2 cellular contexts compared by ENCODE assay signal in genomic region chr22:47030881-47031627, GRCh38.
TF ChIP-seq lines count a peak whose summit lies in the region.

No MANE protein-coding gene starts in this region.

TF ChIP-seq in H1, 55 proteins besides CTCF, POLR2A, EP300 and RAD21:
- TF ChIP-seq KDM5A (IDR thresholded peaks at IDR 0.05; ENCODE audit: low read length) (no peak), POLR2AphosphoS5 (IDR thresholded peaks at IDR 0.05; ENCODE audit: low read depth, low read length) (no peak), SP2 (IDR thresholded peaks at IDR 0.05; ENCODE audit: low read length) (no peak), SRF (IDR thresholded peaks at IDR 0.05; ENCODE audit: low read depth, low read length) (no peak), BRCA1 (IDR thresholded peaks at IDR 0.05; ENCODE audit: low read depth, low read length) (no peak), ZNF274 (IDR thresholded peaks at IDR 0.05; ENCODE audit: borderline replicate concordance, extremely low read depth, low read length) (no peak), ASH2L (IDR thresholded peaks at IDR 0.05; ENCODE audit: low read length) (no peak), HDAC6 (IDR thresholded peaks at IDR 0.05; ENCODE audit: low read depth, low read length) (no peak), TEAD4 (IDR thresholded peaks at IDR 0.05; ENCODE audit: low read depth, low read length) (no peak), RFX5 (IDR thresholded peaks at IDR 0.05; ENCODE audit: borderline replicate concordance, low read depth, low read length) (no peak), RXRA (IDR thresholded peaks at IDR 0.05; ENCODE audit: insufficient read depth, low read depth, low read length) (no peak)

TF ChIP-seq in WTC11, 78 proteins besides CTCF, POLR2A, EP300 and RAD21:
- TF ChIP-seq PREB (CRISPR knock-in tag; IDR thresholded peaks at IDR 0.05; ENCODE audit: borderline replicate concordance) (no peak), ZBTB21 (CRISPR knock-in tag; IDR thresholded peaks at IDR 0.05; ENCODE audit: borderline replicate concordance) (no peak), ZNF396 (CRISPR knock-in tag; IDR thresholded peaks at IDR 0.05; ENCODE audit: borderline replicate concordance) (no peak), ATF2 (CRISPR knock-in tag; IDR thresholded peaks at IDR 0.05; ENCODE audit: borderline replicate concordance, low read depth) (no peak), ZNF512 (CRISPR knock-in tag; IDR thresholded peaks at IDR 0.05; ENCODE audit: borderline replicate concordance) (no peak), ZNF281 (CRISPR knock-in tag; IDR thresholded peaks at IDR 0.05) (no peak), ZMAT4 (CRISPR knock-in tag; IDR thresholded peaks at IDR 0.05) (no peak)
